Comparison of ENCODE assay signal across 29 cellular contexts in the genomic region with DNA sequence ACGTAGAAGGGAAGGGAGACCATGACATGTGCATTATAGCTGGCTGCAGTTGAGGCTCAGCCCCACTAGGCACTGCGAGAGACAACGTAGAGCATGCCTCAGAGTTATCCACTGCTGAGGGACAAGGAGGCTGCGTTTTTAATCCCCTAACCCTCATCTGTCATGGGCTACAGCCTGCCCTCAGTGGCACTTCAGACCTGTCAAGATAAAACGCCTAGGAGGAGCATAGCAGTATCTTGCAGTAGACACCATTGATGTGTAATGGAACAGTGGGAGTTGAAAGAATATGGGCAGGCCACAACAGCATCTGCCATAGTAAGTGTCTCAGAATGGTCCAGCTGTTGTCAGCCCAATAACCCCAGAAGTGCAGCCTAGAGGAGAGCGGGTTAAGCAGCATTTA.
"Had no signal": no experiment of that assay in that cellular context is flagged by ENCODE, and none has a peak within 500 bp of the region (broad histone marks: within the 10 kb centered on the region; RNA-seq: fewer than 3 reads in every experiment).

No MANE protein-coding gene starts in this region.

- H3K4me3 ChIP-seq: esophagus muscularis mucosa, gastroesophageal sphincter had no signal

- ATAC-seq: activated CD4-positive, CD25-positive, alpha-beta regulatory T cell treated with anti-CD3 and anti-CD28 coated beads, Interleukin-2, amount 50 U/mL, for 24 hours; activated CD8-positive, alpha-beta T cell treated with anti-CD3 and anti-CD28 coated beads for 36 hours; activated T-cell treated with anti-CD3 and anti-CD28 coated beads, Interleukin-2, amount 50 U/mL, for 4 hours; activated T-helper 17 cell treated with anti-CD3 and anti-CD28 coated beads, Interleukin-2, amount 50 U/mL, for 72 hours; effector memory CD8-positive, alpha-beta T cell; gastroesophageal sphincter; T-helper 17 cell had no signal

- H3K36me3 ChIP-seq: brain microvascular endothelial cell, esophagus muscularis mucosa, gastroesophageal sphincter, WERI-Rb-1 had no signal

- H3K9me3 ChIP-seq: esophagus muscularis mucosa, gastroesophageal sphincter had no signal

- DNase-seq: activated B cell treated with CpG ODN at 0.5 μM for 24 hours; activated CD4-positive, alpha-beta T cell treated with anti-CD3 and anti-CD28 coated beads for 48 hours; activated CD4-positive, alpha-beta T cell treated with anti-CD3 and anti-CD28 coated beads, Interleukin-2, amount 50 U/mL, for 1 hour; activated CD4-positive, alpha-beta T cell treated with anti-CD3 and anti-CD28 coated beads, Interleukin-2, amount 50 U/mL, for 48 hours; activated CD8-positive, alpha-beta memory T cell treated with anti-CD3 and anti-CD28 coated beads for 24 hours; activated CD8-positive, alpha-beta T cell treated with anti-CD3 and anti-CD28 coated beads for 36 hours; activated effector memory CD4-positive, alpha-beta T cell treated with Interleukin-2 at 50 U/mL for 16 hours; activated gamma-delta T cell treated with Interleukin-2 at 50 U/mL for 16 hours; activated naive CD4-positive, alpha-beta T cell treated with anti-CD3 and anti-CD28 coated beads, Interleukin-2, amount 50 U/mL, for 16 hours; activated naive CD4-positive, alpha-beta T cell treated with Interleukin-2 at 50 U/mL for 16 hours; activated T-cell treated with anti-CD3 and anti-CD28 coated beads, Interleukin-2, amount 50 U/mL, for 4 hours; amniotic stem cell; anterior cingulate cortex; brain microvascular endothelial cell; caudate nucleus; cortex of kidney; dermis blood vessel endothelial cell; effector CD4-positive, alpha-beta T cell; effector memory CD8-positive, alpha-beta T cell; erythroblast; foreskin melanocyte; T-helper 1 cell; T-helper 17 cell; T1000; WERI-Rb-1 had no signal

- H3K27me3 ChIP-seq: brain microvascular endothelial cell, esophagus muscularis mucosa, gastroesophageal sphincter had no signal

- H3K27ac ChIP-seq: brain microvascular endothelial cell, WERI-Rb-1 had no signal
